Comparison of ENCODE assay signal across 8 cellular contexts in the genomic region with DNA sequence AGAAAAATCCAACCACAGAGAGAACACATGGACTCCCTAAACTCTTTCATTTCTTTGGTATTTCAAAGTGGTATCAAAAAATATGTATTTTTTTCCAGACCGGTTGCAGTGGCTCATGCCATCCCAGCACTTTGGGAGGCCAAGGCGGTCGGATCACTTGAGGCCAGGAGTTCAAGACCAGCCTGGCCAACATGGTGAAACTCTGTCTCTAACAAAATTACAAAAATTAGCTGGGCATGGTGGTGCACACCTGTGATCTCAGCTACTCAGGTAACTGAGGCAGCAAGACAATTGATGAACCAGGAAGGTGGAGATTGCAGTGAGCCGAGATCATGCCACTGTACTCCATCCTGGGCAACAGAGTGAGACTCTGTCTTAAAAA.
A peak's percentile ranks its signal among the peaks of the same experiment; 100 is the strongest.
DNase-seq lines count a peak whose midpoint lies in the region; ATAC-seq, FAIRE-seq and TF ChIP-seq lines count a peak whose summit lies in the region.
"Not testable (repeated sequence)": the region's sequence is repeated elsewhere in the genome, so short reads cannot be mapped to it uniquely, and the experiment has no call there.

No MANE protein-coding gene starts in this region.

- TF ChIP-seq EP300 in A549 (IDR thresholded peaks at IDR 0.05): not testable (repeated sequence)

- intact Hi-C loops in PC-3 (cut with micrococcal nuclease): loop anchor here (1.0 to 2.0 kb wide), 5 partner anchors 15 to 97 kb away; no protein-coding TSS in a partner anchor

- POLR2A ChIA-PET in A549 (lab: Yijun Ruan, JAX): interaction anchor here (1.0 kb wide), 1 partner anchor 65 kb away, joined by 4 read pairs; no protein-coding TSS in a partner anchor
- POLR2A ChIA-PET in PC-3 (lab: Charles Lee; ENCODE audit: unreplicated experiment): interaction anchor here (0.6 to 1.0 kb wide), 2 partner anchors 21 to 95 kb away, joined by 3 to 9 read pairs; no protein-coding TSS in a partner anchor

- H3K9ac ChIP-seq in GM23248; smooth muscle cell (ENCODE audit: low read depth): not testable (repeated sequence)
- peak overlapping the region; percentile 80 for H3K9ac ChIP-seq in PC-3 (ENCODE audit: low read length)

- TF ChIP-seq RAD21 in A549 (conservative IDR thresholded peaks at IDR 0.05 in 1 of 2, IDR thresholded peaks at IDR 0.05 in 1 of 2): not testable (repeated sequence)

- H3K4me1 ChIP-seq in A549: peaks cover 73% of the 10 kb centered on the region
- peaks cover 39% of the 10 kb centered on the region for H3K4me1 ChIP-seq in GM23248 (ENCODE audit: insufficient read depth)
- peaks cover 44% of the 10 kb centered on the region for H3K4me1 ChIP-seq in PC-3 (ENCODE audit: insufficient read depth, low read length)
- H3K4me1 ChIP-seq in RWPE2 (ENCODE audit: insufficient read depth, poor library complexity, severe bottlenecking): peaks cover 22% of the 10 kb centered on the region
- peaks cover 54% of the 10 kb centered on the region for H3K4me1 ChIP-seq in hepatocyte (ENCODE audit: insufficient read depth)
- H3K4me1 ChIP-seq in mesodermal cell (ENCODE audit: control insufficient read depth, insufficient read depth, low read length, poor library complexity, severe bottlenecking): peaks cover 69% of the 10 kb centered on the region
- H3K4me1 ChIP-seq in smooth muscle cell (ENCODE audit: low read depth): peaks cover 20% of the 10 kb centered on the region

- H2AFZ ChIP-seq in GM23248; PC-3 (ENCODE audit: low read length); hepatocyte; smooth muscle cell (ENCODE audit: low read depth): not testable (repeated sequence)

- TF ChIP-seq CTCF in A549 (IDR thresholded peaks at IDR 0.05); PC-3 (conservative IDR thresholded peaks at IDR 0.05; ENCODE audit: low read depth, low read length); RWPE2 (IDR thresholded peaks at IDR 0.05; ENCODE audit: poor library complexity, severe bottlenecking); brain microvascular endothelial cell (IDR thresholded peaks at IDR 0.05; ENCODE audit: low read depth, low read length, missing control alignments); hepatocyte (IDR thresholded peaks at IDR 0.05; ENCODE audit: poor library complexity); smooth muscle cell (IDR thresholded peaks at IDR 0.05; ENCODE audit: borderline replicate concordance, insufficient read depth, poor library complexity, severe bottlenecking): not testable (repeated sequence)

- not testable (repeated sequence) for DNase-seq in A549 (ENCODE audit: low read depth in 1 of 2, low spot score in 1 of 2); GM23248; PC-3; RWPE2 (ENCODE audit: low spot score); brain microvascular endothelial cell; hepatocyte (ENCODE audit: low spot score); smooth muscle cell (lab: John Stamatoyannopoulos, UW; ENCODE audit: unreplicated experiment)

- H3K4me3 ChIP-seq in A549; GM23248; PC-3 (ENCODE audit: low read length); RWPE2 (ENCODE audit: severe bottlenecking); brain microvascular endothelial cell (ENCODE audit: low read depth, low read length); hepatocyte; mesodermal cell (ENCODE audit: extremely low read depth, insufficient read depth, low read length, poor library complexity, severe bottlenecking); smooth muscle cell: not testable (repeated sequence)

- H3K27ac ChIP-seq in A549: peak overlapping the region; percentile 92 to 97
- H3K27ac ChIP-seq in GM23248: peak overlapping the region; percentile 79
- H3K27ac ChIP-seq in PC-3 (ENCODE audit: low read length): peak overlapping the region; percentile 96
- peak overlapping the region; percentile 98 for H3K27ac ChIP-seq in RWPE2 (ENCODE audit: poor library complexity, severe bottlenecking)
- H3K27ac ChIP-seq in brain microvascular endothelial cell: peak overlapping the region; percentile 95
- H3K27ac ChIP-seq in hepatocyte: peak overlapping the region; percentile 95
- H3K27ac ChIP-seq in mesodermal cell (ENCODE audit: low read depth, low read length, severe bottlenecking): peak overlapping the region; percentile 95
- peak overlapping the region; percentile 99 for H3K27ac ChIP-seq in smooth muscle cell (ENCODE audit: low read depth)

- H3K27me3 ChIP-seq in GM23248 (replicated peaks; ENCODE audit: insufficient read depth); PC-3 (ENCODE audit: low read length); RWPE2 (ENCODE audit: insufficient read depth, poor library complexity, severe bottlenecking); brain microvascular endothelial cell (replicated peaks); hepatocyte; smooth muscle cell (ENCODE audit: low read depth): not testable (repeated sequence)

- H3K4me2 ChIP-seq in A549: peak overlapping the region; percentile 69
- not testable (repeated sequence) for H3K4me2 ChIP-seq in GM23248 (ENCODE audit: unreplicated experiment)
- H3K4me2 ChIP-seq in PC-3 (ENCODE audit: low read length): peak overlapping the region; percentile 69
- peak overlapping the region; percentile 30 for H3K4me2 ChIP-seq in hepatocyte
- peak overlapping the region; percentile 81 for H3K4me2 ChIP-seq in smooth muscle cell

- in situ Hi-C loops in GM23248 (cut with MboI); brain microvascular endothelial cell (cut with HindIII; ENCODE audit: low pct_ligation_motif_present, low sequenced_read_pairs): not testable (repeated sequence)

- H3F3A ChIP-seq in GM23248 (ENCODE audit: insufficient read depth) (peaks cover 28% of the 10 kb centered on the region), PC-3 (ENCODE audit: low read length, unreplicated experiment) (peaks cover 20% of the 10 kb centered on the region), smooth muscle cell (ENCODE audit: low read depth) (peaks cover 36% of the 10 kb centered on the region)

- not testable (repeated sequence) for BruUV-seq in PC-3 (replicated peaks; lab: Mats Ljungman, UMichigan)

- not testable (repeated sequence) for H3K9me2 ChIP-seq in GM23248 (ENCODE audit: insufficient read depth); PC-3 (replicated peaks; ENCODE audit: low read length); hepatocyte (replicated peaks; ENCODE audit: insufficient read depth)

- not testable (repeated sequence) for FAIRE-seq in A549 (lab: Jason Lieb, UNC)

- not testable (repeated sequence) for ATAC-seq in A549; PC-3; RWPE2 (ENCODE audit: low read depth)

- not testable (repeated sequence) for H3K9me3 ChIP-seq in A549; GM23248 (ENCODE audit: low read depth); PC-3 (ENCODE audit: low read length); RWPE2 (ENCODE audit: severe bottlenecking); hepatocyte (ENCODE audit: low read depth); mesodermal cell (ENCODE audit: control insufficient read depth, low read length); smooth muscle cell (replicated peaks; ENCODE audit: low read depth)

- H3K79me2 ChIP-seq in GM23248 (ENCODE audit: insufficient read depth); PC-3 (ENCODE audit: low read length); hepatocyte; smooth muscle cell (ENCODE audit: low read depth): not testable (repeated sequence)

- CTCF ChIA-PET in A549 (lab: Yijun Ruan, JAX): interaction anchor here (0.6 to 3.9 kb wide), 8 partner anchors 15 to 127 kb away, joined by 3 to 20 read pairs (median 4); no protein-coding TSS in a partner anchor
- CTCF ChIA-PET in PC-3 (lab: Charles Lee): interaction anchor here (0.6 kb wide), 1 partner anchor 77 kb away, joined by 4 read pairs; no protein-coding TSS in a partner anchor

- 44% methylated on average over 4 of the region's 4 CpGs for WGBS in A549 (ENCODE audit: missing lambda C conversion rate)
- 83 to 91% methylated on average over 4 of the region's 4 CpGs for WGBS in GM23248 (ENCODE audit: low coverage in 1 of 2, low lambda C conversion rate in 2 of 2, missing lambda C conversion rate in 2 of 2), 2 experiments
- 87% methylated on average over 4 of the region's 4 CpGs for WGBS in hepatocyte (ENCODE audit: low lambda C conversion rate, missing lambda C conversion rate)
- WGBS in mesodermal cell (ENCODE audit: insufficient coverage in 2 of 2), 2 experiments: 91 to 95% methylated on average over 3 to 4 of the region's 4 CpGs
- WGBS in smooth muscle cell (ENCODE audit: low lambda C conversion rate): 75% methylated on average over 4 of the region's 4 CpGs

- H3K36me3 ChIP-seq in GM23248 (ENCODE audit: low read depth); PC-3 (ENCODE audit: low read depth, low read length); RWPE2 (ENCODE audit: low read depth); brain microvascular endothelial cell (replicated peaks); hepatocyte (replicated peaks; ENCODE audit: insufficient read depth, low read depth); mesodermal cell (ENCODE audit: control insufficient read depth, insufficient read depth, low read length); smooth muscle cell (ENCODE audit: low read depth): not testable (repeated sequence)

- H4K20me1 ChIP-seq in GM23248 (ENCODE audit: insufficient read depth); PC-3 (ENCODE audit: low read length); hepatocyte (ENCODE audit: insufficient read depth, poor library complexity, severe bottlenecking); smooth muscle cell (ENCODE audit: low read depth): not testable (repeated sequence)

- TF ChIP-seq POLR2A in A549 (IDR thresholded peaks at IDR 0.05; ENCODE audit: low read length): not testable (repeated sequence)

TF ChIP-seq in A549, 52 proteins besides CTCF, POLR2A, EP300 and RAD21 (continues in another document):
- TF ChIP-seq ZNF302 (CRISPR knock-in tag; IDR thresholded peaks at IDR 0.05): peak; percentile 83
- peak; percentile 78 for TF ChIP-seq EHF (CRISPR knock-in tag; IDR thresholded peaks at IDR 0.05)
